In the genomic region with DNA sequence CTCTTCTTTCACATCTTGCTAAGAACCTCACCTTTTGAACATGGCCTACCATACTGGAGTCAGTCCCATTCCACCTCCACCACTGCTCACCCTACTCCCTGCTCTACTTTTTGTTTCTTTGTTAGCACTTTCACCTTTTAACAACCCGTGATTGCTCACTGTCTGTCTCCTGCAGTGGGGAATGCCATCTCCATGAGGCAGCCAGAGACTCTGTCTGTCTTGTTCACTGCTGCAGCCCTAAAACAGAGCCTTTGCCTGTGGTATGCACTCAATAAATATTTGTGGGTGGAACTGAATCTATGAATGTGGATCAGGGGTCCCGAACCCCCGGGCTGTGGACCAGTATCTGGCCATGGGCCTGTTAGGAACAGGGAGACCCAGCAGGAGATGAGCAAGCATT, we compare ENCODE assay signal across 18 cellular contexts.
"Had no signal": no experiment of that assay in that cellular context is flagged by ENCODE, and none has a peak within 500 bp of the region (broad histone marks: within the 10 kb centered on the region; RNA-seq: fewer than 3 reads in every experiment).

No MANE protein-coding gene starts in this region.

- H3K27ac ChIP-seq: hepatocyte, lower lobe of right lung, testis had no signal

- H3K4me3 ChIP-seq: hepatocyte, lower lobe of right lung, testis, upper lobe of left lung had no signal

- H3K9me3 ChIP-seq: lower lobe of right lung, testis, upper lobe of left lung had no signal

- H2AFZ ChIP-seq: hepatocyte had no signal

- H3K36me3 ChIP-seq: lower lobe of right lung, upper lobe of left lung had no signal

- H3K27me3 ChIP-seq: testis, upper lobe of left lung had no signal

- DNase-seq: activated B cell treated with CpG ODN at 0.5 μM for 24 hours; activated CD4-positive, alpha-beta T cell treated with anti-CD3 and anti-CD28 coated beads, Interleukin-2, amount 10 ng/mL, durations not matched to agents 24 days and 14 days; activated CD8-positive, alpha-beta T cell treated with anti-CD3 and anti-CD28 coated beads for 36 hours; activated naive CD4-positive, alpha-beta T cell; activated T-cell treated with anti-CD3 and anti-CD28 coated beads, Interleukin-2, amount 50 U/mL, for 1 hour; anterior cingulate cortex; cerebellar nuclear complex; effector CD8-positive, alpha-beta T cell; foreskin fibroblast; lower lobe of right lung; occipital lobe; posterior cingulate gyrus; stimulated activated CD4-positive, alpha-beta T cell treated with anti-CD3 and anti-CD28 coated beads, Interleukin-2, amount 100 ng/mL, for 24 hours; T-cell; T-helper 9 cell; testis; upper lobe of left lung had no signal

- H3K4me2 ChIP-seq: hepatocyte had no signal

- H3K79me2 ChIP-seq: hepatocyte had no signal
